In the genomic region with DNA sequence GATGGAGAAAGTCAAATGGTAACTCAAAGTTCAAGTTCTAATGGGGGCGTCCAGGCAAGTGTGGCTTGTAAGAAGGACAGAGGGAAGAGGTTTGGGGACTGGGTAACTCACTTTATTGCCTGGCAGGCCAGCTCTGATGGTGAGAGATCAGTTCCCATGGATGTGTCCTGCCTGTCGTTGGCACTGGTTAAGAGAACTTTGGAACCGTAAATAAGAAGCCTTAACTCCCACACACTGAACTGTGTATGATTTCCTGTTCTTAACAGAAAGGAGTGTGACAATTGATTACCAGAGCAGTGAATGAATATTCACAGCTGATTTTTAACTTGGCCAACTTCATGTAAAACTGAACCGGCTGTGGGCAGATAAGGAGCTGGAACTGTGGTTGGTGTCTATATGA, we compare ENCODE assay signal across 18 cellular contexts.
"Had no signal": no experiment of that assay in that cellular context is flagged by ENCODE, and none has a peak within 500 bp of the region (broad histone marks: within the 10 kb centered on the region; RNA-seq: fewer than 3 reads in every experiment).

No MANE protein-coding gene starts in this region.

- H3K4me1 Mint-ChIP-seq: activated CD8-positive, alpha-beta memory T cell treated with anti-CD3 and anti-CD28 coated beads, Interleukin-2, amount 10 ng/mL, durations not matched to agents 7 days and 5 days had no signal

- H3K9me3 Mint-ChIP-seq: activated naive CD4-positive, alpha-beta T cell treated with anti-CD3 and anti-CD28 coated beads for 36 hours; activated naive CD8-positive, alpha-beta T cell treated with anti-CD3 and anti-CD28 coated beads, Interleukin-2, amount 50 U/mL, for 24 hours; activated T-helper 2 cell treated with anti-CD3 and anti-CD28 coated beads, Interferon-gamma antibody, Interleukin-2, Interleukin-4, amounts not matched to agents 10 μg/mL and 5 μg/mL and 100 μg/mL, durations not matched to agents 14 hours and 24 hours and 36 hours; T-helper 2 cell treated with Interferon-gamma antibody and Interleukin-4, amounts not matched to agents 5 μg/mL and 100 μg/mL, for 36 hours; type B pancreatic cell had no signal

- H3K36me3 Mint-ChIP-seq: activated CD8-positive, alpha-beta memory T cell treated with anti-CD3 and anti-CD28 coated beads, Interleukin-2, amount 10 ng/mL, durations not matched to agents 7 days and 5 days; type B pancreatic cell had no signal

- DNase-seq: activated CD4-positive, alpha-beta T cell treated with anti-CD3 and anti-CD28 coated beads for 1 hour; activated CD4-positive, alpha-beta T cell treated with anti-CD3 and anti-CD28 coated beads, Interleukin-2, amount 50 U/mL, for 48 hours; activated CD8-positive, alpha-beta memory T cell treated with anti-CD3 and anti-CD28 coated beads, Interleukin-2, amount 10 ng/mL, durations not matched to agents 7 days and 5 days; activated naive CD4-positive, alpha-beta T cell treated with anti-CD3 and anti-CD28 coated beads for 36 hours; activated naive CD8-positive, alpha-beta T cell treated with anti-CD3 and anti-CD28 coated beads, Interleukin-2, amount 50 U/mL, for 24 hours; activated T-cell treated with anti-CD3 and anti-CD28 coated beads, Interleukin-2, amount 50 U/mL, for 1 hour; retina; stimulated activated CD4-positive, alpha-beta T cell treated with anti-CD3 and anti-CD28 coated beads, Interleukin-4, amount 100 ng/mL, for 24 hours; stimulated activated CD8-positive, alpha-beta memory T cell treated with anti-CD3 and anti-CD28 coated beads, Interleukin-4, amount 100 ng/mL, for 48 hours; stimulated activated naive CD4-positive, alpha-beta T cell treated with Interleukin-2 at 50 U/mL for 16 hours; SW 1271 had no signal

- H3K27ac ChIP-seq: ascending aorta, esophagus muscularis mucosa, parathyroid adenoma, skin epidermis had no signal

- H3K27ac Mint-ChIP-seq: activated CD8-positive, alpha-beta memory T cell treated with anti-CD3 and anti-CD28 coated beads, Interleukin-2, amount 10 ng/mL, durations not matched to agents 7 days and 5 days; activated naive CD4-positive, alpha-beta T cell treated with anti-CD3 and anti-CD28 coated beads for 36 hours; activated naive CD8-positive, alpha-beta T cell treated with anti-CD3 and anti-CD28 coated beads, Interleukin-2, amount 50 U/mL, for 24 hours; activated T-helper 2 cell treated with anti-CD3 and anti-CD28 coated beads, Interferon-gamma antibody, Interleukin-2, Interleukin-4, amounts not matched to agents 10 μg/mL and 5 μg/mL and 100 μg/mL, durations not matched to agents 14 hours and 24 hours and 36 hours; T-helper 2 cell treated with Interferon-gamma antibody and Interleukin-4, amounts not matched to agents 5 μg/mL and 100 μg/mL, for 36 hours; type B pancreatic cell had no signal

- H3K27me3 Mint-ChIP-seq: type B pancreatic cell had no signal

- ATAC-seq: activated CD8-positive, alpha-beta memory T cell treated with anti-CD3 and anti-CD28 coated beads, Interleukin-2, amount 10 ng/mL, durations not matched to agents 7 days and 5 days; activated naive CD8-positive, alpha-beta T cell treated with anti-CD3 and anti-CD28 coated beads, Interleukin-2, amount 50 U/mL, for 24 hours had no signal

- H3K4me3 Mint-ChIP-seq: activated CD8-positive, alpha-beta memory T cell treated with anti-CD3 and anti-CD28 coated beads, Interleukin-2, amount 10 ng/mL, durations not matched to agents 7 days and 5 days; activated naive CD4-positive, alpha-beta T cell treated with anti-CD3 and anti-CD28 coated beads for 36 hours; activated naive CD8-positive, alpha-beta T cell treated with anti-CD3 and anti-CD28 coated beads, Interleukin-2, amount 50 U/mL, for 24 hours; T-helper 2 cell treated with Interferon-gamma antibody and Interleukin-4, amounts not matched to agents 5 μg/mL and 100 μg/mL, for 36 hours; type B pancreatic cell had no signal
